Comparison of ENCODE assay signal across 8 cellular contexts in the genomic region with DNA sequence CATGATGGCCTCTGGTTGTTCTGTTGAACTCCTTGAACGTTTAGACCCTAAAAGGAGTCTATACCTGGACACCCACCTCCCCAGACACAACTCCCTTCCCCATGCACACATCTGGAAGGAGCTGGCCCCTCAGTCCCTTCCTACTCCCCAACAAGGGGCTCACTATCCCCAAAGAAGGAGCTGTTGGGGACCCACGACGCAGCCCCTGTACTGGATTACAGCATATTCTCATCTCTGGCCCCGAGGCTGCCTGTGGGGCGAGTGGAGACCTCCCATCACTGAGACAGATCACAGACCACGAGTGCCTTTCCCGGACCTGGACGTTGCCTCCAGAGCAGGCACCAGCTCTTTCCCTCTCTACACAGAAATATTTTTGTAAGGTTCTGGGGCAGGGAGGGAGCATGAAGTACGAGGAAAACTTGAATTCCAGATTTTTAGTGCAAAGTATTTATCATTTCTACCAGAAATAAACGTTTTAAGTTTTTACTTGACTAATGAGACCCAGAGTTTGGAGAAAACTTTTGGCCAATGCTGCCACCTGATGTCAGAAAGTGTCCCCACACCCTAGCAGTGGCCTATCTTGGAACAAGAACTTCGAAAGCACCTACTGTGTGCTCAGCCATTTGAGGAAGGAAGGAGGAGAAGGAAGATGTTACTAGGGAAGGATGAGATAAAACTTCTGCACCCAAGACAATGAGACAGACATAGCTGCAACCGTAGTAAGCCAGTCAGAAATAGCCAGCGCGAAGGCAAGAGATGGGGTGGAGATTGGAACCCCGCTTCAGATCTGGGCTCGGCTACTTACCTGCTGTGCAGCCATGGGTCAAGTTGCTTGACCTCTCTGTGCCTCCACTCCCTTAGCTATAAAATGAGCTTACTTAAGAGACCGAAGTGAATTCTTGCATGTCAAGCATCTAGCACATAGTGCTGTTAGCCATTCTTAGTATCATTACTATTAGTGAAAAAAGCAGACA. TPM values are rescaled to one million over a fixed set of nuclear protein-coding genes. Genes with fewer than 3 reads are reported as not detected.
A peak's percentile ranks its signal among the peaks of the same experiment; 100 is the strongest.
DNase-seq lines count a peak whose midpoint lies in the region; ATAC-seq, FAIRE-seq and TF ChIP-seq lines count a peak whose summit lies in the region.

No MANE protein-coding gene starts in this region.

- TF ChIP-seq RAD21 in neural cell (conservative IDR thresholded peaks at IDR 0.05), result peak; percentile 87

- DNase-seq in DMS114 treated with DMSO at 0.1 percent for 48 hours (lab: John Stamatoyannopoulos, UW; ENCODE audit: unreplicated experiment) (peak; percentile 3), mammary epithelial cell (no peak), urothelium cell line (ENCODE audit: low spot score) (no peak)
- DNase-seq in stimulated activated naive CD4-positive, alpha-beta T cell treated with Interleukin-2 at 50 U/mL for 16 hours (lab: John Stamatoyannopoulos, UW), result no peak

- dilution Hi-C loops in mammary epithelial cell (cut with HindIII; ENCODE audit: low sequenced_read_pairs), result no loop called here

- H3K9ac ChIP-seq in mammary epithelial cell (ENCODE audit: insufficient read depth, low read length), result no peak overlapping the region
- no peak overlapping the region for H3K9ac ChIP-seq in neural cell (ENCODE audit: low read length)

- CTCF ChIA-PET in mammary epithelial cell (lab: Charles Lee; ENCODE audit: low non-redundant PET), result interaction anchor here (0.6 kb wide), 1 partner anchor 73 kb away, joined by 3 read pairs; no protein-coding TSS in a partner anchor

- no peak for FAIRE-seq in urothelium cell line (lab: Jason Lieb, UNC)

- H4K20me1 ChIP-seq in mammary epithelial cell (ENCODE audit: insufficient read depth, low read length), result no peaks in the 10 kb centered on the region
- no peaks in the 10 kb centered on the region for H4K20me1 ChIP-seq in neural cell (ENCODE audit: insufficient read depth)

- H2AFZ ChIP-seq in mammary epithelial cell (ENCODE audit: low read depth, low read length) (no peak overlapping the region), neural cell (ENCODE audit: low read depth, low read length) (no peak overlapping the region)

- H3K9me3 ChIP-seq in mammary epithelial cell (replicated peaks; ENCODE audit: insufficient read depth, low read length), result no peaks in the 10 kb centered on the region
- H3K9me3 ChIP-seq in neural cell (ENCODE audit: low read length), result no peaks in the 10 kb centered on the region

- 58% methylated on average over 16 of the region's 17 CpGs for WGBS in mammary epithelial cell (ENCODE audit: low coverage, missing lambda C conversion rate)

- no peaks in the 10 kb centered on the region for H3K9me2 ChIP-seq in neural cell (ENCODE audit: insufficient read depth, low read length)

- H3K36me3 ChIP-seq in mammary epithelial cell (ENCODE audit: insufficient read depth, low read length), result no peaks in the 10 kb centered on the region
- no peaks in the 10 kb centered on the region for H3K36me3 ChIP-seq in neural cell (ENCODE audit: insufficient read depth, low read length)

- BruUV-seq in mammary epithelial cell (replicated peaks; lab: Mats Ljungman, UMichigan), result TSS peak; percentile 29

- H3K27ac ChIP-seq in mammary epithelial cell (ENCODE audit: insufficient read depth, low read depth, low read length) (no peak overlapping the region), neural cell (ENCODE audit: low read length) (no peak overlapping the region)

- no peak for TF ChIP-seq EP300 in neural cell (conservative IDR thresholded peaks at IDR 0.05; ENCODE audit: poor library complexity, severe bottlenecking)

- H3K4me3 ChIP-seq in mammary epithelial cell (replicated peaks in 1 of 3; ENCODE audit: insufficient read depth in 1 of 3, low read depth in 2 of 3, low read length in 3 of 3) (no peak overlapping the region), neural cell (ENCODE audit: low read length) (no peak overlapping the region)

- intact Hi-C loops in mammary epithelial cell (cut with micrococcal nuclease), result loop anchor here (1.0 to 10.0 kb wide), 3 partner anchors 57 to 725 kb away; no protein-coding TSS in a partner anchor

- ATAC-seq in HG02588 (IDR thresholded peaks at IDR 0.05; ENCODE audit: unreplicated experiment) (no peak), GM18517 (IDR thresholded peaks at IDR 0.05; ENCODE audit: unreplicated experiment) (no peak)

- H3K79me2 ChIP-seq in mammary epithelial cell (ENCODE audit: insufficient read depth, low read length) (no peaks in the 10 kb centered on the region), neural cell (replicated peaks; ENCODE audit: insufficient read depth, low read length) (no peaks in the 10 kb centered on the region)

- H3K4me1 ChIP-seq in mammary epithelial cell (ENCODE audit: insufficient read depth, low read length), result no peaks in the 10 kb centered on the region

- TF ChIP-seq CTCF in LNCAP (IDR thresholded peaks at IDR 0.05) (peak; percentile 74), mammary epithelial cell (conservative IDR thresholded peaks at IDR 0.05 in 1 of 2, IDR thresholded peaks at IDR 0.05 in 1 of 2; ENCODE audit: extremely low read depth in 1 of 2, insufficient read depth in 1 of 2, low read depth in 1 of 2, low read length in 2 of 2) (peak; percentile 64 to 71), neural cell (IDR thresholded peaks at IDR 0.05; ENCODE audit: poor library complexity, severe bottlenecking) (peak; percentile 86)

- in situ Hi-C loops in mammary epithelial cell (cut with MboI; ENCODE audit: low sequenced_read_pairs in 2 of 2), result loop anchor here (5.0 kb wide), 2 partner anchors 57 to 73 kb away; no protein-coding TSS in a partner anchor

- H3F3A ChIP-seq in neural cell (ENCODE audit: insufficient read depth, low read length, poor library complexity, severe bottlenecking), result no peaks in the 10 kb centered on the region

- H3K4me2 ChIP-seq in mammary epithelial cell (ENCODE audit: insufficient read depth, low read depth, low read length) (no peak overlapping the region), neural cell (ENCODE audit: low read length) (no peak overlapping the region)

- H3K27me3 ChIP-seq in mammary epithelial cell (ENCODE audit: insufficient read depth, low read length), result no peaks in the 10 kb centered on the region
- no peaks in the 10 kb centered on the region for H3K27me3 ChIP-seq in neural cell (ENCODE audit: insufficient read depth, low read depth, low read length)

TF ChIP-seq in neural cell, 6 proteins besides CTCF, POLR2A, EP300 and RAD21:
- peak; percentile 95 for TF ChIP-seq SMC3 (conservative IDR thresholded peaks at IDR 0.05; ENCODE audit: poor library complexity)
- TF ChIP-seq, protein P1, sequence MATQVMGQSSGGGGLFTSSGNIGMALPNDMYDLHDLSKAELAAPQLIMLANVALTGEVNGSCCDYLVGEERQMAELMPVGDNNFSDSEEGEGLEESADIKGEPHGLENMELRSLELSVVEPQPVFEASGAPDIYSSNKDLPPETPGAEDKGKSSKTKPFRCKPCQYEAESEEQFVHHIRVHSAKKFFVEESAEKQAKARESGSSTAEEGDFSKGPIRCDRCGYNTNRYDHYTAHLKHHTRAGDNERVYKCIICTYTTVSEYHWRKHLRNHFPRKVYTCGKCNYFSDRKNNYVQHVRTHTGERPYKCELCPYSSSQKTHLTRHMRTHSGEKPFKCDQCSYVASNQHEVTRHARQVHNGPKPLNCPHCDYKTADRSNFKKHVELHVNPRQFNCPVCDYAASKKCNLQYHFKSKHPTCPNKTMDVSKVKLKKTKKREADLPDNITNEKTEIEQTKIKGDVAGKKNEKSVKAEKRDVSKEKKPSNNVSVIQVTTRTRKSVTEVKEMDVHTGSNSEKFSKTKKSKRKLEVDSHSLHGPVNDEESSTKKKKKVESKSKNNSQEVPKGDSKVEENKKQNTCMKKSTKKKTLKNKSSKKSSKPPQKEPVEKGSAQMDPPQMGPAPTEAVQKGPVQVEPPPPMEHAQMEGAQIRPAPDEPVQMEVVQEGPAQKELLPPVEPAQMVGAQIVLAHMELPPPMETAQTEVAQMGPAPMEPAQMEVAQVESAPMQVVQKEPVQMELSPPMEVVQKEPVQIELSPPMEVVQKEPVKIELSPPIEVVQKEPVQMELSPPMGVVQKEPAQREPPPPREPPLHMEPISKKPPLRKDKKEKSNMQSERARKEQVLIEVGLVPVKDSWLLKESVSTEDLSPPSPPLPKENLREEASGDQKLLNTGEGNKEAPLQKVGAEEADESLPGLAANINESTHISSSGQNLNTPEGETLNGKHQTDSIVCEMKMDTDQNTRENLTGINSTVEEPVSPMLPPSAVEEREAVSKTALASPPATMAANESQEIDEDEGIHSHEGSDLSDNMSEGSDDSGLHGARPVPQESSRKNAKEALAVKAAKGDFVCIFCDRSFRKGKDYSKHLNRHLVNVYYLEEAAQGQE (IDR thresholded peaks at IDR 0.05; ENCODE audit: borderline replicate concordance), result no peak

RNA-seq across cellular contexts. Expression of a gene that starts 10.2 kb away (rescaled TPM):
- total RNA-seq in mammary epithelial cell, result under 1 TPM; 0.17 to 0.38 TPM
- polyA plus RNA-seq in mammary epithelial cell, result 0.17 TPM
- polyA minus RNA-seq in mammary epithelial cell, result not detected
- polyA plus RNA-seq in neural cell, result not detected in 2 replicates
- polyA minus RNA-seq in neural cell, result not detected in 2 replicates

RNA-seq across cellular contexts. Expression of a gene that starts 18.9 kb away (rescaled TPM):
- 10 to 100 TPM in 1 of 2 donors, 1 to 10 TPM in 1; 4.7 to 20.3 TPM for total RNA-seq in mammary epithelial cell
- 16.5 TPM for polyA plus RNA-seq in mammary epithelial cell
- polyA minus RNA-seq in mammary epithelial cell, result 9.3 TPM
- 0.14 and 0.97 TPM in 2 replicates for polyA plus RNA-seq in neural cell
- not detected in 2 replicates for polyA minus RNA-seq in neural cell
